ENCODE assay signal across 23 cellular contexts in the genomic region with DNA sequence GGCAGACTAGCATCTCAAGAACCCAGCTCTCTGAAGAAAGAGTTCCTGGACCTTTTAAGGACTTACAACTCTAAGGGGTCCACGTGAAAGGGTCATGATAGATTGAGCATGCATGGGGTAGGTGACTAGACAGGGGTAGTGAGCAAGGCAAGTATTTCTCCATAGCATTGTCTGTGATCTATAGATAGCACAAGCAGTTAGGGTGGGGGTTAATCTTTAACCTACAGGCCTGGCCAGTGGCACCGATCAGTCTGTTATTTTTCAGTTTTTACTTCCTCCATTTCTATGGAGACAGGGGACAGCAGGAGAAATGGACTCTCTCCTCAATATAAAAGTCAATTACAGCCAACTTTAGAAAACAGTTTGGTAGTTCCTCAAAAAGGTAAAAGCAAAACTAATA.
"Had no signal": no experiment of that assay in that cellular context is flagged by ENCODE, and none has a peak within 500 bp of the region (broad histone marks: within the 10 kb centered on the region; RNA-seq: fewer than 3 reads in every experiment).

No MANE protein-coding gene starts in this region.

- DNase-seq: activated CD4-positive, alpha-beta T cell treated with anti-CD3 and anti-CD28 coated beads, Interleukin-2, amount 10 ng/mL, durations not matched to agents 7 days and 5 days; activated CD4-positive, CD25-positive, alpha-beta regulatory T cell treated with anti-CD3 and anti-CD28 coated beads, Interleukin-2, amount 50 U/mL, for 72 hours; activated CD8-positive, alpha-beta memory T cell treated with anti-CD3 and anti-CD28 coated beads, Interleukin-2, amount 10 ng/mL, durations not matched to agents 7 days and 5 days; activated CD8-positive, alpha-beta T cell treated with anti-CD3 and anti-CD28 coated beads for 36 hours; activated effector memory CD4-positive, alpha-beta T cell treated with anti-CD3 and anti-CD28 coated beads, Interleukin-2, amount 50 U/mL, for 16 hours; activated naive CD4-positive, alpha-beta T cell treated with anti-CD3 and anti-CD28 coated beads, Interleukin-2, amount 10 ng/mL, durations not matched to agents 7 days and 5 days; activated T-cell treated with anti-CD3 and anti-CD28 coated beads for 4 hours; cerebellar nuclear complex; cortex of kidney; foreskin fibroblast; glutamatergic neuron; hippocampal formation; left ventricle myocardium superior; mammary epithelial cell; naive thymus-derived CD8-positive, alpha-beta T cell; posterior cingulate gyrus; sigmoid colon; stimulated activated CD4-positive, alpha-beta T cell treated with anti-CD3 and anti-CD28 coated beads, Interleukin-2, amount 100 ng/mL, for 48 hours; stimulated activated CD8-positive, alpha-beta memory T cell treated with anti-CD3 and anti-CD28 coated beads, Interleukin-4, amount 100 ng/mL, for 48 hours; stimulated activated naive B cell treated with anti-CD40 and anti-IgM and Interleukin-4, amounts not matched to agents 10 μg/mL and 1 μg/mL and 100 μg/mL, for 72 hours; transverse colon; WERI-Rb-1 had no signal

- ATAC-seq: activated CD8-positive, alpha-beta memory T cell treated with anti-CD3 and anti-CD28 coated beads, Interleukin-2, amount 10 ng/mL, durations not matched to agents 7 days and 5 days; activated CD8-positive, alpha-beta T cell treated with anti-CD3 and anti-CD28 coated beads for 36 hours; left ventricle myocardium superior; naive thymus-derived CD8-positive, alpha-beta T cell; stimulated activated naive B cell treated with anti-CD40 and anti-IgM and Interleukin-4, amounts not matched to agents 10 μg/mL and 1 μg/mL and 100 μg/mL, for 72 hours had no signal

- H3K4me3 ChIP-seq: neural progenitor cell, sigmoid colon, transverse colon had no signal

- H3K4me2 ChIP-seq: neural progenitor cell had no signal

- H2AFZ ChIP-seq: neural progenitor cell had no signal

- H3K36me3 ChIP-seq: neural progenitor cell, sigmoid colon, transverse colon, WERI-Rb-1 had no signal

- H3K9ac ChIP-seq: neural progenitor cell had no signal

- H3K27ac ChIP-seq: neural progenitor cell, sigmoid colon, transverse colon, WERI-Rb-1 had no signal

- H3K4me1 ChIP-seq: neural progenitor cell, sigmoid colon, transverse colon had no signal

- H3K27me3 ChIP-seq: neural progenitor cell, sigmoid colon, transverse colon had no signal

- H3K9me3 ChIP-seq: sigmoid colon had no signal
